Comparison of ENCODE assay signal across 12 cellular contexts in genomic region chr22:28750471-28750881, GRCh38. TPM values are rescaled to one million over a fixed set of nuclear protein-coding genes. Genes with fewer than 3 reads are reported as not detected.
DNase-seq lines count a peak whose midpoint lies in the region; ATAC-seq and TF ChIP-seq lines count a peak whose summit lies in the region.
"Had no signal": no experiment of that assay in that cellular context is flagged by ENCODE, and none has a peak within 500 bp of the region (broad histone marks: within the 10 kb centered on the region; RNA-seq: fewer than 3 reads in every experiment).

No MANE protein-coding gene starts in this region.

- TF ChIP-seq CTCF in left ventricle myocardium inferior (IDR thresholded peaks at IDR 0.05; ENCODE audit: borderline replicate concordance) (no peak), fibroblast of pulmonary artery (IDR thresholded peaks at IDR 0.05; ENCODE audit: low read length, missing control alignments) (no peak)

- H3K4me3 ChIP-seq in left ventricle myocardium inferior: no peak overlapping the region
- no peak overlapping the region for H3K4me3 ChIP-seq in adipocyte (ENCODE audit: low read length)
- no peak overlapping the region for H3K4me3 ChIP-seq in fibroblast of pulmonary artery (replicated peaks; ENCODE audit: low read depth, low read length)
- H3K4me3 ChIP-seq: neural progenitor cell, spleen had no signal

- no peak for ATAC-seq in left ventricle myocardium superior

- H3K27me3 ChIP-seq in left ventricle myocardium inferior (ENCODE audit: low read depth) (no peaks in the 10 kb centered on the region), adipocyte (replicated peaks; ENCODE audit: control insufficient read depth, insufficient read depth, low read length) (no peaks in the 10 kb centered on the region)
- H3K27me3 ChIP-seq: neural progenitor cell, spleen had no signal

- H3K9ac ChIP-seq in adipocyte (ENCODE audit: low read length): no peak overlapping the region
- H3K9ac ChIP-seq: neural progenitor cell had no signal

- H3K9me3 ChIP-seq in left ventricle myocardium inferior (replicated peaks): no peaks in the 10 kb centered on the region
- no peaks in the 10 kb centered on the region for H3K9me3 ChIP-seq in adipocyte (ENCODE audit: control insufficient read depth, low read length)
- H3K9me3 ChIP-seq: spleen had no signal

- H3K27ac ChIP-seq in left ventricle myocardium inferior (replicated peaks): peak overlapping the region; percentile 4
- H3K27ac ChIP-seq: neural progenitor cell had no signal

- DNase-seq in left ventricle myocardium inferior: no peak
- no peak for DNase-seq in left ventricle myocardium superior
- peak; percentile 90 for DNase-seq in adipocyte (ENCODE audit: low read depth)
- DNase-seq in fibroblast of pulmonary artery (ENCODE audit: low read depth): peak; percentile 88
- DNase-seq in head of caudate nucleus: no peak
- no peak for DNase-seq in NAMALWA (ENCODE audit: low spot score)
- no peak for DNase-seq in NCI-H1092 treated with DMSO at 0.1 percent for 48 hours (lab: John Stamatoyannopoulos, UW)
- no peak for DNase-seq in SIG-M5 treated with dmso at 0.1 percent for 504 hours (lab: John Stamatoyannopoulos, UW; ENCODE audit: unreplicated experiment)
- DNase-seq: activated naive CD4-positive, alpha-beta T cell; mammary epithelial cell had no signal

- H3K36me3 ChIP-seq in left ventricle myocardium inferior: peaks cover 52% of the 10 kb centered on the region
- H3K36me3 ChIP-seq in adipocyte (ENCODE audit: control insufficient read depth, insufficient read depth, low read length, severe bottlenecking): peaks cover 47% of the 10 kb centered on the region

- intact Hi-C loops in left ventricle myocardium inferior (cut with micrococcal nuclease): no loop called here
- intact Hi-C loops in left ventricle myocardium superior (cut with micrococcal nuclease): no loop called here
- intact Hi-C loops in head of caudate nucleus (cut with DNase I): no loop called here

- H3K4me1 ChIP-seq in left ventricle myocardium inferior (peaks cover 11% of the 10 kb centered on the region), adipocyte (ENCODE audit: control insufficient read depth, insufficient read depth, low read length) (peaks cover 4% of the 10 kb centered on the region)
- H3K4me1 ChIP-seq: neural progenitor cell had no signal

RNA-seq across cellular contexts. Expression of gene HSCB, which starts 8.6 kb away (rescaled TPM):
- total RNA-seq in left ventricle myocardium inferior (9.8 TPM), left ventricle myocardium superior (11.1 TPM)

RNA-seq across cellular contexts. Expression of gene CHEK2, which starts 8.9 kb away (rescaled TPM):
- total RNA-seq in left ventricle myocardium inferior (2.5 TPM), left ventricle myocardium superior (1.3 TPM)

RNA-seq across cellular contexts. Expression of gene CCDC117, which starts 22.0 kb away (rescaled TPM):
- total RNA-seq in left ventricle myocardium inferior (10.1 TPM), left ventricle myocardium superior (13.2 TPM)

RNA-seq across cellular contexts. Expression of gene XBP1, which starts 49.9 kb away (rescaled TPM):
- total RNA-seq in left ventricle myocardium inferior: 75.9 TPM
- total RNA-seq in left ventricle myocardium superior: 73.7 TPM

Comparison
In these comparisons a context has a peak if more than half of its experiments do, and no peak if none do; other contexts are left out.
1. DNase-seq: peak in adipocyte (single experiment) and fibroblast of pulmonary artery (single experiment); none in left ventricle myocardium inferior (single experiment), left ventricle myocardium superior (single experiment), head of caudate nucleus (0 of 42), NAMALWA (single experiment), NCI-H1092 treated with DMSO at 0.1 percent for 48 hours (single experiment) and SIG-M5 treated with dmso at 0.1 percent for 504 hours (single experiment).